21 cellular contexts compared by ENCODE assay signal in genomic region chr2:142825861-142826260, GRCh38. TPM values are rescaled to one million over a fixed set of nuclear protein-coding genes. Genes with fewer than 3 reads are reported as not detected.
DNase-seq lines count a peak whose midpoint lies in the region; TF ChIP-seq lines count a peak whose summit lies in the region.
"Had no signal": no experiment of that assay in that cellular context is flagged by ENCODE, and none has a peak within 500 bp of the region (broad histone marks: within the 10 kb centered on the region; RNA-seq: fewer than 3 reads in every experiment).

No MANE protein-coding gene starts in this region.

- H3K4me3 Mint-ChIP-seq in nephron: no peak overlapping the region
- H3K4me3 Mint-ChIP-seq: CD8-positive, alpha-beta T cell had no signal

- peaks cover 3% of the 10 kb centered on the region for H3K9me3 Mint-ChIP-seq in nephron
- H3K9me3 Mint-ChIP-seq: CD8-positive, alpha-beta T cell had no signal

- H3K36me3 ChIP-seq in effector memory CD4-positive, alpha-beta T cell (ENCODE audit: control insufficient read depth, insufficient read depth, low read length): no peaks in the 10 kb centered on the region
- no peaks in the 10 kb centered on the region for H3K36me3 ChIP-seq in uterus
- H3K36me3 ChIP-seq: lower lobe of right lung, SJSA1, upper lobe of right lung had no signal

- H3K4me3 ChIP-seq in epithelial cell of esophagus (ENCODE audit: low read length): no peak overlapping the region
- H3K4me3 ChIP-seq in effector memory CD4-positive, alpha-beta T cell (ENCODE audit: insufficient read depth, low read depth, low read length, poor library complexity, severe bottlenecking): no peak overlapping the region
- no peak overlapping the region for H3K4me3 ChIP-seq in uterus
- H3K4me3 ChIP-seq: lower lobe of right lung, SJSA1, upper lobe of right lung had no signal

- no peaks in the 10 kb centered on the region for H3K9me3 ChIP-seq in effector memory CD4-positive, alpha-beta T cell (ENCODE audit: control insufficient read depth, low read length)
- no peaks in the 10 kb centered on the region for H3K9me3 ChIP-seq in uterus
- H3K9me3 ChIP-seq: lower lobe of right lung, SJSA1, upper lobe of right lung had no signal

- no peaks in the 10 kb centered on the region for H3K27me3 ChIP-seq in effector memory CD4-positive, alpha-beta T cell (replicated peaks; ENCODE audit: control insufficient read depth, insufficient read depth, low read length, poor library complexity, severe bottlenecking)
- H3K27me3 ChIP-seq in uterus: no peaks in the 10 kb centered on the region
- H3K27me3 ChIP-seq: SJSA1, upper lobe of right lung had no signal

- intact Hi-C loops in uterus (cut with DNase I; ENCODE audit: low total_unique reads): no loop called here

- peaks cover 12% of the 10 kb centered on the region for H3K4me1 Mint-ChIP-seq in nephron

- no peak overlapping the region for H3K27ac ChIP-seq in effector memory CD4-positive, alpha-beta T cell (ENCODE audit: insufficient read depth, low read length, poor library complexity, severe bottlenecking)
- no peak overlapping the region for H3K27ac ChIP-seq in uterus
- H3K27ac ChIP-seq: lower lobe of right lung, SJSA1, upper lobe of right lung had no signal

- no peak for TF ChIP-seq CTCF in AG09319 (IDR thresholded peaks at IDR 0.05; ENCODE audit: low read depth, low read length)
- TF ChIP-seq CTCF in epithelial cell of esophagus (IDR thresholded peaks at IDR 0.05; ENCODE audit: insufficient read depth, low read depth, low read length, missing control alignments): no peak
- TF ChIP-seq CTCF in nephron (IDR thresholded peaks at IDR 0.05; ENCODE audit: unreplicated experiment in 3 of 3): no peak
- TF ChIP-seq CTCF in uterus (IDR thresholded peaks at IDR 0.05): no peak

- peak overlapping the region in 2 of 3 experiments; percentile 54 to 61 for H3K27ac Mint-ChIP-seq in nephron
- H3K27ac Mint-ChIP-seq: CD8-positive, alpha-beta T cell had no signal

- peak; percentile 3 for DNase-seq in AG09319 (ENCODE audit: extremely low read depth, low read depth)
- DNase-seq in RPMI7951 (ENCODE audit: low read depth): peak; percentile 57
- DNase-seq in epithelial cell of esophagus (ENCODE audit: low read depth): peak; percentile 33
- no peak for DNase-seq in effector memory CD4-positive, alpha-beta T cell
- DNase-seq in DMS153 (lab: John Stamatoyannopoulos, UW): no peak
- no peak for DNase-seq in uterus
- DNase-seq in NCI-H146 treated with DMSO at 0.1 percent for 48 hours (lab: John Stamatoyannopoulos, UW; ENCODE audit: unreplicated experiment): no peak
- DNase-seq: activated CD4-positive, alpha-beta T cell treated with anti-CD3 and anti-CD28 coated beads for 4 hours; activated gamma-delta T cell treated with Interleukin-2 at 50 U/mL for 16 hours; amniotic stem cell; CD8-positive, alpha-beta T cell; KG1; lower lobe of right lung; NCI-H1092; NCI-H2171; NCI-H748 treated with DMSO at 0.1 percent for 48 hours; stimulated activated naive CD8-positive, alpha-beta T cell treated with anti-CD3 and anti-CD28 coated beads, Interleukin-15, Interleukin-2, amounts not matched to agents 100 U/mL and 50 U/mL, for 24 hours; T-helper 9 cell; upper lobe of right lung had no signal

- H3K4me1 ChIP-seq in effector memory CD4-positive, alpha-beta T cell (ENCODE audit: control insufficient read depth, insufficient read depth, low read length, poor library complexity, severe bottlenecking): no peaks in the 10 kb centered on the region
- no peaks in the 10 kb centered on the region for H3K4me1 ChIP-seq in uterus
- H3K4me1 ChIP-seq: lower lobe of right lung, upper lobe of right lung had no signal

- H3K27me3 Mint-ChIP-seq in nephron (ENCODE audit: low read depth): peaks cover 3% of the 10 kb centered on the region

- no peak for TF ChIP-seq POLR2A in uterus (IDR thresholded peaks at IDR 0.05)

- no peaks in the 10 kb centered on the region for H3K36me3 Mint-ChIP-seq in nephron (ENCODE audit: low read depth)
- H3K36me3 Mint-ChIP-seq: CD8-positive, alpha-beta T cell had no signal

RNA-seq across cellular contexts. Expression of gene KYNU, which starts 51.6 kb away (rescaled TPM):
- total RNA-seq in RPMI7951 (2014; rRNA removed; shearing (Covaris generic)): 25.5 and 31.6 TPM in 2 replicates
- 1 to 10 TPM in 3 of 4 donors, not detected in 1; 1.9 to 5.3 (median 2.1) TPM for total RNA-seq in uterus
- total RNA-seq: CD8-positive, alpha-beta T cell; SJSA1 had no signal

Comparison
In these comparisons a context has a peak if more than half of its experiments do, and no peak if none do; other contexts are left out.
1. DNase-seq: peak in AG09319 (single experiment), RPMI7951 (single experiment) and epithelial cell of esophagus (single experiment); none in effector memory CD4-positive, alpha-beta T cell (0 of 3), DMS153 (single experiment), uterus (0 of 2) and NCI-H146 treated with DMSO at 0.1 percent for 48 hours (single experiment).